1 cellular context compared by ENCODE assay signal in the genomic region with DNA sequence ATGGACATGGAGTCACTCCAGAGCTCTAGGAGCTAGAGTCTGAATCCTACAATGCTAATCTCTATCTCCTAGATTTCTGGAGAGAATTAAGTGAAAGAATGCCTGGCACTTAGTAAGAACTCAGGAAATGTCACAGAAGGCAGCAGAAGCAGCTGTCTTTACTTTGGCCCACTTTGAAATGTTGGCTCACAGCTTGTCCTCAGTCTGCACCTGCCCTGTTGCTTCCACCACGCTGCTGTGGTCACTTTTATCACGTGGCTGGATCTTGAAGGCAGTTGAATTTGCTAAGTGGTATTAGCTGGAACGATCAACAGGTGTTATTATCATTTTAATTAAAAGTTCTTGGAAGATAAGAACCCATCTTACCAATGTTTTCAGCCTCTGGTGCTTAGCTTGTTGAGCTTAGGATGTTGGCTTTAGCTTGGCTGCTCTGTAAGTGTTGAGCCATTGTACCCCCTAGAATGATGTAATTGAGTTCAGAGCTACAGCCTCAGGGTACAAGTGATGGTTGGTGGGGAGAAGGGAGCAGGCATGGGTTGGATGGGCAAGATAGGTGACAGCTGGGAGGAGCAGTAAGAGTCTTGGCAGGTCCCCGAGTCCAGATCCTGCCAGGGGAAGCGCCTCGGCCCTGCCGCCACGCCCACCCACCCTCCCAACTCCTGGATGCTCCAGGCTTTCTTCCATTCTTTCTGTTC.
TF ChIP-seq lines count a peak whose summit lies in the region.

No MANE protein-coding gene starts in this region.

TF ChIP-seq in K562, 482 proteins besides CTCF, POLR2A, EP300 and RAD21 (continued from another document):
- TF ChIP-seq, protein P1, sequence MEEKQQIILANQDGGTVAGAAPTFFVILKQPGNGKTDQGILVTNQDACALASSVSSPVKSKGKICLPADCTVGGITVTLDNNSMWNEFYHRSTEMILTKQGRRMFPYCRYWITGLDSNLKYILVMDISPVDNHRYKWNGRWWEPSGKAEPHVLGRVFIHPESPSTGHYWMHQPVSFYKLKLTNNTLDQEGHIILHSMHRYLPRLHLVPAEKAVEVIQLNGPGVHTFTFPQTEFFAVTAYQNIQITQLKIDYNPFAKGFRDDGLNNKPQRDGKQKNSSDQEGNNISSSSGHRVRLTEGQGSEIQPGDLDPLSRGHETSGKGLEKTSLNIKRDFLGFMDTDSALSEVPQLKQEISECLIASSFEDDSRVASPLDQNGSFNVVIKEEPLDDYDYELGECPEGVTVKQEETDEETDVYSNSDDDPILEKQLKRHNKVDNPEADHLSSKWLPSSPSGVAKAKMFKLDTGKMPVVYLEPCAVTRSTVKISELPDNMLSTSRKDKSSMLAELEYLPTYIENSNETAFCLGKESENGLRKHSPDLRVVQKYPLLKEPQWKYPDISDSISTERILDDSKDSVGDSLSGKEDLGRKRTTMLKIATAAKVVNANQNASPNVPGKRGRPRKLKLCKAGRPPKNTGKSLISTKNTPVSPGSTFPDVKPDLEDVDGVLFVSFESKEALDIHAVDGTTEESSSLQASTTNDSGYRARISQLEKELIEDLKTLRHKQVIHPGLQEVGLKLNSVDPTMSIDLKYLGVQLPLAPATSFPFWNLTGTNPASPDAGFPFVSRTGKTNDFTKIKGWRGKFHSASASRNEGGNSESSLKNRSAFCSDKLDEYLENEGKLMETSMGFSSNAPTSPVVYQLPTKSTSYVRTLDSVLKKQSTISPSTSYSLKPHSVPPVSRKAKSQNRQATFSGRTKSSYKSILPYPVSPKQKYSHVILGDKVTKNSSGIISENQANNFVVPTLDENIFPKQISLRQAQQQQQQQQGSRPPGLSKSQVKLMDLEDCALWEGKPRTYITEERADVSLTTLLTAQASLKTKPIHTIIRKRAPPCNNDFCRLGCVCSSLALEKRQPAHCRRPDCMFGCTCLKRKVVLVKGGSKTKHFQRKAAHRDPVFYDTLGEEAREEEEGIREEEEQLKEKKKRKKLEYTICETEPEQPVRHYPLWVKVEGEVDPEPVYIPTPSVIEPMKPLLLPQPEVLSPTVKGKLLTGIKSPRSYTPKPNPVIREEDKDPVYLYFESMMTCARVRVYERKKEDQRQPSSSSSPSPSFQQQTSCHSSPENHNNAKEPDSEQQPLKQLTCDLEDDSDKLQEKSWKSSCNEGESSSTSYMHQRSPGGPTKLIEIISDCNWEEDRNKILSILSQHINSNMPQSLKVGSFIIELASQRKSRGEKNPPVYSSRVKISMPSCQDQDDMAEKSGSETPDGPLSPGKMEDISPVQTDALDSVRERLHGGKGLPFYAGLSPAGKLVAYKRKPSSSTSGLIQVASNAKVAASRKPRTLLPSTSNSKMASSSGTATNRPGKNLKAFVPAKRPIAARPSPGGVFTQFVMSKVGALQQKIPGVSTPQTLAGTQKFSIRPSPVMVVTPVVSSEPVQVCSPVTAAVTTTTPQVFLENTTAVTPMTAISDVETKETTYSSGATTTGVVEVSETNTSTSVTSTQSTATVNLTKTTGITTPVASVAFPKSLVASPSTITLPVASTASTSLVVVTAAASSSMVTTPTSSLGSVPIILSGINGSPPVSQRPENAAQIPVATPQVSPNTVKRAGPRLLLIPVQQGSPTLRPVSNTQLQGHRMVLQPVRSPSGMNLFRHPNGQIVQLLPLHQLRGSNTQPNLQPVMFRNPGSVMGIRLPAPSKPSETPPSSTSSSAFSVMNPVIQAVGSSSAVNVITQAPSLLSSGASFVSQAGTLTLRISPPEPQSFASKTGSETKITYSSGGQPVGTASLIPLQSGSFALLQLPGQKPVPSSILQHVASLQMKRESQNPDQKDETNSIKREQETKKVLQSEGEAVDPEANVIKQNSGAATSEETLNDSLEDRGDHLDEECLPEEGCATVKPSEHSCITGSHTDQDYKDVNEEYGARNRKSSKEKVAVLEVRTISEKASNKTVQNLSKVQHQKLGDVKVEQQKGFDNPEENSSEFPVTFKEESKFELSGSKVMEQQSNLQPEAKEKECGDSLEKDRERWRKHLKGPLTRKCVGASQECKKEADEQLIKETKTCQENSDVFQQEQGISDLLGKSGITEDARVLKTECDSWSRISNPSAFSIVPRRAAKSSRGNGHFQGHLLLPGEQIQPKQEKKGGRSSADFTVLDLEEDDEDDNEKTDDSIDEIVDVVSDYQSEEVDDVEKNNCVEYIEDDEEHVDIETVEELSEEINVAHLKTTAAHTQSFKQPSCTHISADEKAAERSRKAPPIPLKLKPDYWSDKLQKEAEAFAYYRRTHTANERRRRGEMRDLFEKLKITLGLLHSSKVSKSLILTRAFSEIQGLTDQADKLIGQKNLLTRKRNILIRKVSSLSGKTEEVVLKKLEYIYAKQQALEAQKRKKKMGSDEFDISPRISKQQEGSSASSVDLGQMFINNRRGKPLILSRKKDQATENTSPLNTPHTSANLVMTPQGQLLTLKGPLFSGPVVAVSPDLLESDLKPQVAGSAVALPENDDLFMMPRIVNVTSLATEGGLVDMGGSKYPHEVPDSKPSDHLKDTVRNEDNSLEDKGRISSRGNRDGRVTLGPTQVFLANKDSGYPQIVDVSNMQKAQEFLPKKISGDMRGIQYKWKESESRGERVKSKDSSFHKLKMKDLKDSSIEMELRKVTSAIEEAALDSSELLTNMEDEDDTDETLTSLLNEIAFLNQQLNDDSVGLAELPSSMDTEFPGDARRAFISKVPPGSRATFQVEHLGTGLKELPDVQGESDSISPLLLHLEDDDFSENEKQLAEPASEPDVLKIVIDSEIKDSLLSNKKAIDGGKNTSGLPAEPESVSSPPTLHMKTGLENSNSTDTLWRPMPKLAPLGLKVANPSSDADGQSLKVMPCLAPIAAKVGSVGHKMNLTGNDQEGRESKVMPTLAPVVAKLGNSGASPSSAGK (IDR thresholded peaks at IDR 0.05) = peak; percentile 77
- TF ChIP-seq DNMT1 (IDR thresholded peaks at IDR 0.05) (no peak), EGR1 (conservative IDR thresholded peaks at IDR 0.05) (no peak), RBM14 (IDR thresholded peaks at IDR 0.05; ENCODE audit: borderline replicate concordance, insufficient read depth, low read depth, low read length) (no peak)
- TF ChIP-seq, protein P2, sequence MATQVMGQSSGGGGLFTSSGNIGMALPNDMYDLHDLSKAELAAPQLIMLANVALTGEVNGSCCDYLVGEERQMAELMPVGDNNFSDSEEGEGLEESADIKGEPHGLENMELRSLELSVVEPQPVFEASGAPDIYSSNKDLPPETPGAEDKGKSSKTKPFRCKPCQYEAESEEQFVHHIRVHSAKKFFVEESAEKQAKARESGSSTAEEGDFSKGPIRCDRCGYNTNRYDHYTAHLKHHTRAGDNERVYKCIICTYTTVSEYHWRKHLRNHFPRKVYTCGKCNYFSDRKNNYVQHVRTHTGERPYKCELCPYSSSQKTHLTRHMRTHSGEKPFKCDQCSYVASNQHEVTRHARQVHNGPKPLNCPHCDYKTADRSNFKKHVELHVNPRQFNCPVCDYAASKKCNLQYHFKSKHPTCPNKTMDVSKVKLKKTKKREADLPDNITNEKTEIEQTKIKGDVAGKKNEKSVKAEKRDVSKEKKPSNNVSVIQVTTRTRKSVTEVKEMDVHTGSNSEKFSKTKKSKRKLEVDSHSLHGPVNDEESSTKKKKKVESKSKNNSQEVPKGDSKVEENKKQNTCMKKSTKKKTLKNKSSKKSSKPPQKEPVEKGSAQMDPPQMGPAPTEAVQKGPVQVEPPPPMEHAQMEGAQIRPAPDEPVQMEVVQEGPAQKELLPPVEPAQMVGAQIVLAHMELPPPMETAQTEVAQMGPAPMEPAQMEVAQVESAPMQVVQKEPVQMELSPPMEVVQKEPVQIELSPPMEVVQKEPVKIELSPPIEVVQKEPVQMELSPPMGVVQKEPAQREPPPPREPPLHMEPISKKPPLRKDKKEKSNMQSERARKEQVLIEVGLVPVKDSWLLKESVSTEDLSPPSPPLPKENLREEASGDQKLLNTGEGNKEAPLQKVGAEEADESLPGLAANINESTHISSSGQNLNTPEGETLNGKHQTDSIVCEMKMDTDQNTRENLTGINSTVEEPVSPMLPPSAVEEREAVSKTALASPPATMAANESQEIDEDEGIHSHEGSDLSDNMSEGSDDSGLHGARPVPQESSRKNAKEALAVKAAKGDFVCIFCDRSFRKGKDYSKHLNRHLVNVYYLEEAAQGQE (CRISPR knock-in tag; IDR thresholded peaks at IDR 0.05; ENCODE audit: low read depth) = no peak
- TF ChIP-seq, protein P3, sequence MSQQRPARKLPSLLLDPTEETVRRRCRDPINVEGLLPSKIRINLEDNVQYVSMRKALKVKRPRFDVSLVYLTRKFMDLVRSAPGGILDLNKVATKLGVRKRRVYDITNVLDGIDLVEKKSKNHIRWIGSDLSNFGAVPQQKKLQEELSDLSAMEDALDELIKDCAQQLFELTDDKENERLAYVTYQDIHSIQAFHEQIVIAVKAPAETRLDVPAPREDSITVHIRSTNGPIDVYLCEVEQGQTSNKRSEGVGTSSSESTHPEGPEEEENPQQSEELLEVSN (IDR thresholded peaks at IDR 0.05; ENCODE audit: borderline replicate concordance in 1 of 2, extremely low read depth in 1 of 2, insufficient read depth in 1 of 2, insufficient read length in 1 of 2, low read depth in 1 of 2, low read length in 1 of 2, poor library complexity in 1 of 2, severe bottlenecking in 1 of 2) = peak in 1 of 2 experiments; percentile 29
